In genomic region chr10:35126062-35126529, GRCh38 we compare ENCODE assay signal across 8 cellular contexts. TPM values are rescaled to one million over a fixed set of nuclear protein-coding genes. Genes with fewer than 3 reads are reported as not detected.
A peak's percentile ranks its signal among the peaks of the same experiment; 100 is the strongest.
DNase-seq lines count a peak whose midpoint lies in the region; ATAC-seq and TF ChIP-seq lines count a peak whose summit lies in the region.

No MANE protein-coding gene starts in this region.

- peak overlapping the region; percentile 43; the same call in 1 of the 2 replicates for H3K56ac ChIP-seq in IMR-90 (ENCODE audit: extremely low read depth, insufficient read depth, low read length)

- H3K14ac ChIP-seq in IMR-90 (replicated peaks; ENCODE audit: low read depth, low read length) = peak overlapping the region; percentile 84

- peak overlapping the region; percentile 48; the same call in 1 of the 3 replicates for H2BK15ac ChIP-seq in IMR-90 (ENCODE audit: low read depth, low read length)

- peak overlapping the region; percentile 26; the same call in 1 of the 2 replicates for H2BK20ac ChIP-seq in IMR-90 (ENCODE audit: low read depth, low read length)

- H3K27me3 Mint-ChIP-seq in CD4-positive, alpha-beta memory T cell = no peaks in the 10 kb centered on the region
- H3K27me3 Mint-ChIP-seq in natural killer cell (ENCODE audit: low read depth in 2 of 2) = no peaks in the 10 kb centered on the region

- peak overlapping the region; percentile 91 for H2AK9ac ChIP-seq in IMR-90 (replicated peaks; ENCODE audit: low read depth, low read length, poor library complexity)

- TF ChIP-seq RAD21 in IMR-90 (IDR thresholded peaks at IDR 0.05; ENCODE audit: low read length) = no peak

- peak overlapping the region; percentile 83 for H2AK5ac ChIP-seq in IMR-90 (ENCODE audit: low read depth, low read length)

- H3K18ac ChIP-seq in IMR-90 (ENCODE audit: low read depth, low read length) = peak overlapping the region; percentile 30; the same call in 1 of the 2 replicates

- no peaks in the 10 kb centered on the region for H4K20me1 ChIP-seq in IMR-90 (ENCODE audit: insufficient read depth, low read length)

- peak overlapping the region; percentile 84 for H4K5ac ChIP-seq in IMR-90 (ENCODE audit: low read depth, low read length)

- intact Hi-C loops in CD4-positive, alpha-beta memory T cell (cut with micrococcal nuclease) = loop anchor here (1.0 to 10.0 kb wide), 4 partner anchors 36 to 515 kb away; partner anchors contain the start of gene CUL2
- intact Hi-C loops in IMR-90 (cut with micrococcal nuclease) (loop anchor here (5.0 to 10.0 kb wide), 3 partner anchors 201 to 1759 kb away; no protein-coding TSS in a partner anchor), natural killer cell (cut with micrococcal nuclease) (loop anchor here (1.0 to 10.0 kb wide), 3 partner anchors 92 to 519 kb away; partner anchors contain the start of gene FZD8)

- no peaks in the 10 kb centered on the region for H3K27me3 ChIP-seq in CD4-positive, alpha-beta memory T cell (ENCODE audit: insufficient read depth, low read length)
- H3K27me3 ChIP-seq in IMR-90 (ENCODE audit: control insufficient read depth, insufficient read depth, low read length) = no peaks in the 10 kb centered on the region

- no peaks in the 10 kb centered on the region; the same call in 1 of the 2 replicates for H3K9me1 ChIP-seq in IMR-90 (ENCODE audit: insufficient read depth, low read length)

- peak overlapping the region; percentile 43 to 95 for H3K4me3 ChIP-seq in CD4-positive, alpha-beta memory T cell (ENCODE audit: low read length in 2 of 2)
- H3K4me3 ChIP-seq in IMR-90 (ENCODE audit: insufficient read depth, low read depth, low read length) (peak overlapping the region; percentile 42), choroid plexus epithelial cell (ENCODE audit: low read depth, low read length) (peak overlapping the region; percentile 85)

- peaks cover 20 to 53% (median 28%) of the 10 kb centered on the region in 4 donors for H3K4me1 Mint-ChIP-seq in CD4-positive, alpha-beta memory T cell
- peaks cover 22% of the 10 kb centered on the region in 2 donors for H3K4me1 Mint-ChIP-seq in natural killer cell

- H4K91ac ChIP-seq in IMR-90 (ENCODE audit: insufficient read depth, low read depth, low read length) = peak overlapping the region; percentile 91

- in situ Hi-C loops in IMR-90 (cut with MboI; ENCODE audit: low sequenced_read_pairs) = no loop called here

- H3K23ac ChIP-seq in IMR-90 (ENCODE audit: low read depth, low read length) = peak overlapping the region; percentile 85

- H3K4me2 ChIP-seq in IMR-90 (ENCODE audit: low read depth, low read length) = peak overlapping the region; percentile 71

- no peak for TF ChIP-seq POLR2A in IMR-90 (IDR thresholded peaks at IDR 0.05; ENCODE audit: low read depth, low read length)

- no TSS peak for BruUV-seq in IMR-90 (replicated peaks; lab: Mats Ljungman, UMichigan)

- POLR2A ChIA-PET in CD4-positive, alpha-beta memory T cell (lab: Charles Lee; ENCODE audit: partially characterized antibody) = interaction anchor here (0.7 to 5.7 kb wide), 16 partner anchors 11 to 394 kb away, joined by 3 to 248 read pairs (median 7); partner anchors contain the start of gene CUL2
- POLR2A ChIA-PET in IMR-90 (lab: Charles Lee; ENCODE audit: unreplicated experiment) = interaction anchor here (0.7 to 1.1 kb wide), 4 partner anchors 25 to 70 kb away, joined by 3 to 9 read pairs (median 4); no protein-coding TSS in a partner anchor

- peak overlapping the region; percentile 70 for H2BK5ac ChIP-seq in IMR-90 (ENCODE audit: low read depth, low read length, poor library complexity, severe bottlenecking)

- peaks cover 0 to 13% of the 10 kb centered on the region in 2 donors for H3K36me3 Mint-ChIP-seq in CD4-positive, alpha-beta memory T cell
- H3K36me3 Mint-ChIP-seq in natural killer cell = no peaks in the 10 kb centered on the region

- peak overlapping the region; percentile 100 for H2AFZ ChIP-seq in IMR-90 (replicated peaks; ENCODE audit: low read length, poor library complexity)

- peak overlapping the region; percentile 85 to 94 (median 89) for H3K4me3 Mint-ChIP-seq in CD4-positive, alpha-beta memory T cell
- peak overlapping the region; percentile 93 for H3K4me3 Mint-ChIP-seq in natural killer cell

- peaks cover 38% of the 10 kb centered on the region for H3K4me1 ChIP-seq in CD4-positive, alpha-beta memory T cell (ENCODE audit: insufficient read depth, low read length)
- peaks cover 3% of the 10 kb centered on the region for H3K4me1 ChIP-seq in IMR-90 (ENCODE audit: control insufficient read depth, insufficient read depth, low read length)

- ATAC-seq in IMR-90 (ENCODE audit: low read depth) (no peak; the same call in 1 of the 2 replicates), natural killer cell (no peak)

- no peaks in the 10 kb centered on the region for H3K36me3 ChIP-seq in CD4-positive, alpha-beta memory T cell (ENCODE audit: insufficient read depth, low read length)
- H3K36me3 ChIP-seq in IMR-90 (ENCODE audit: control insufficient read depth, insufficient read depth, low read length) = no peaks in the 10 kb centered on the region

- H3K79me1 ChIP-seq in IMR-90 (ENCODE audit: low read depth in 1 of 2, low read length in 2 of 2) = peaks cover 9 to 22% of the 10 kb centered on the region in 2 experiments

- no peaks in the 10 kb centered on the region for H3K9me3 ChIP-seq in CD4-positive, alpha-beta memory T cell (ENCODE audit: control insufficient read depth in 1 of 2, low read length in 2 of 2)
- no peaks in the 10 kb centered on the region for H3K9me3 ChIP-seq in IMR-90 (ENCODE audit: control insufficient read depth, insufficient read depth, low read length)

- H2BK120ac ChIP-seq in IMR-90 (ENCODE audit: low read depth, low read length) = 0 out of 2 replicates have a peak overlapping the region, but pooled peaks have one; percentile 13

- TF ChIP-seq CTCF in IMR-90 (conservative IDR thresholded peaks at IDR 0.05; ENCODE audit: low read depth, low read length) (no peak), choroid plexus epithelial cell (conservative IDR thresholded peaks at IDR 0.05; ENCODE audit: low read depth, low read length) (no peak), natural killer cell (IDR thresholded peaks at IDR 0.05) (no peak)

- dilution Hi-C loops in IMR-90 (cut with HindIII; ENCODE audit: low sequenced_read_pairs, unreplicated experiment) = no loop called here

- no peak for DNase-seq in CD4-positive, alpha-beta memory T cell
- DNase-seq in IMR-90 = peak; percentile 1
- DNase-seq in choroid plexus epithelial cell (ENCODE audit: low read depth) = no peak
- no peak for DNase-seq in natural killer cell
- no peak for DNase-seq in CD1c-positive myeloid dendritic cell (ENCODE audit: extremely low spot score)
- no peak for DNase-seq in Ammon's horn (ENCODE audit: low spot score)
- DNase-seq in SHP77 treated with DMSO at 0.1 percent for 48 hours (lab: John Stamatoyannopoulos, UW) = no peak
- DNase-seq in GM19240 (ENCODE audit: insufficient read length, low spot score) = no peak

- peak overlapping the region; percentile 81 for H3K4ac ChIP-seq in IMR-90 (ENCODE audit: low read depth, low read length)

- H3K9me3 Mint-ChIP-seq in CD4-positive, alpha-beta memory T cell = peaks cover 0 to 1% (median 0%) of the 10 kb centered on the region in 8 donors
- H3K9me3 Mint-ChIP-seq in natural killer cell = no peaks in the 10 kb centered on the region

- H3K27ac ChIP-seq in CD4-positive, alpha-beta memory T cell (ENCODE audit: low read depth, low read length) = peak overlapping the region; percentile 99
- H3K27ac ChIP-seq in IMR-90 (ENCODE audit: insufficient read depth, low read length) = peak overlapping the region; percentile 64

- H4K8ac ChIP-seq in IMR-90 (ENCODE audit: low read depth in 2 of 2, low read length in 2 of 2) = peak overlapping the region; percentile 92 to 99

- 54% methylated on average over 6 of the region's 13 CpGs; no CpG with 5 or more reads in 1 of the 2 experiments for WGBS in IMR-90 (ENCODE audit: extremely low coverage in 2 of 2, insufficient read length in 1 of 2), 2 experiments

- H3K9ac ChIP-seq in IMR-90 (ENCODE audit: low read depth, low read length) = peak overlapping the region; percentile 66

- H3K27ac Mint-ChIP-seq in CD4-positive, alpha-beta memory T cell = peak overlapping the region; percentile 95 to 99 (median 98)
- peak overlapping the region; percentile 97 to 98 for H3K27ac Mint-ChIP-seq in natural killer cell

- CTCF ChIA-PET in CD4-positive, alpha-beta memory T cell (lab: Charles Lee; ENCODE audit: partially characterized antibody) = interaction anchor here (0.7 to 15.5 kb wide), 13 partner anchors 9 to 209 kb away, joined by 3 to 377 read pairs (median 6); no protein-coding TSS in a partner anchor
- CTCF ChIA-PET in IMR-90 (lab: Yijun Ruan, JAX) = interaction anchor here (0.6 to 1.8 kb wide), 10 partner anchors 7 to 1729 kb away, joined by 3 to 11 read pairs (median 4); no protein-coding TSS in a partner anchor

TF ChIP-seq in IMR-90, 13 proteins besides CTCF, POLR2A, EP300 and RAD21 (continues in another document):
- TF ChIP-seq RCOR1 (IDR thresholded peaks at IDR 0.05; ENCODE audit: insufficient replicate concordance, low read length) = no peak
- no peak for TF ChIP-seq NFE2L2 (IDR thresholded peaks at IDR 0.05; ENCODE audit: low read depth, low read length)
- TF ChIP-seq CHD1 (IDR thresholded peaks at IDR 0.05; ENCODE audit: low read depth, low read length) = no peak
- TF ChIP-seq BHLHE40 (IDR thresholded peaks at IDR 0.05; ENCODE audit: low read depth, low read length) = no peak
- no peak for TF ChIP-seq MAFK (IDR thresholded peaks at IDR 0.05; ENCODE audit: low read depth, low read length)
- TF ChIP-seq RFX5 (IDR thresholded peaks at IDR 0.05; ENCODE audit: low read depth, low read length) = no peak
- no peak for TF ChIP-seq FOS (IDR thresholded peaks at IDR 0.05; ENCODE audit: low read depth, low read length)

RNA-seq across cellular contexts. Expression of gene CREM, which starts 0.6 kb away (rescaled TPM):
- 10 to 100 TPM; 17.8 to 22.3 TPM for total RNA-seq in CD4-positive, alpha-beta memory T cell
- 10 to 100 TPM; 30.6 to 66.4 TPM for polyA plus RNA-seq in CD4-positive, alpha-beta memory T cell
- total RNA-seq in IMR-90 (2012; rRNA removed) (40.5 and 48.0 TPM in 2 replicates), natural killer cell (10 to 100 TPM; 48.0 to 64.3 (median 54.6) TPM)
- polyA plus RNA-seq in IMR-90 (2012; rRNA removed) = 29.4 and 33.2 TPM in 2 replicates
- 21.7 and 24.4 TPM in 2 replicates for polyA plus RNA-seq in IMR-90 (2012; cell fraction: cytosol; rRNA removed)
- polyA plus RNA-seq in IMR-90 (2012; cell fraction: nucleus; rRNA removed; ENCODE audit: low replicate concordance) = 8.3 and 25.4 TPM in 2 replicates

RNA-seq across cellular contexts. Expression of gene CUL2, which starts 36.0 kb away (rescaled TPM):
- total RNA-seq in CD4-positive, alpha-beta memory T cell = 10 to 100 TPM; 34.6 to 37.8 TPM
- polyA plus RNA-seq in CD4-positive, alpha-beta memory T cell = 10 to 100 TPM; 22.8 to 28.3 TPM
- 36.6 and 46.7 TPM in 2 replicates for total RNA-seq in IMR-90 (2012; rRNA removed)
- 14.2 and 18.9 TPM in 2 replicates for polyA plus RNA-seq in IMR-90 (2012; rRNA removed)
- polyA plus RNA-seq in IMR-90 (2012; cell fraction: cytosol; rRNA removed) = 4.8 and 7.3 TPM in 2 replicates
- polyA plus RNA-seq in IMR-90 (2012; cell fraction: nucleus; rRNA removed; ENCODE audit: low replicate concordance) = 3.1 and 15.3 TPM in 2 replicates
- 10 to 100 TPM; 33.5 to 41.6 (median 41.3) TPM for total RNA-seq in natural killer cell
